ENCODE assay signal across 31 cellular contexts in the genomic region with DNA sequence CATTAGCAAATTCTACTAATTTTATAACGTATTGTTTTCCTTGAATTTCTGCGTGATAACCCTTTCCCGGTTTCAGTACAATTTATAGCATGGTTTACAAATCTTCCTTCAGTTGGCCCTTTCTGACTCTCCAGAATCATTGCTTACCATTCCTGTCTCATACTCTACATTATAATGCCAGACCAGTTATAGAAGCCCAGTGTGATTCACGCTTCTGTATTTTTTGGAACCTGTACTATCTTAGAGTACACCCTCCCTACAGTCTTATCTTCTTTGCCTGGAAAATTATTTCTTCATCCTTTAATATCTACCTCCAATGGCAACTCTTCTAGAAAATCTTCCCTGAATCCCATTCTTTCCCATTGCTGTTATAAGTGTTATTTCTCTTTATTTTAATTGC.
"Had no signal": no experiment of that assay in that cellular context is flagged by ENCODE, and none has a peak within 500 bp of the region (broad histone marks: within the 10 kb centered on the region; RNA-seq: fewer than 3 reads in every experiment).

No MANE protein-coding gene starts in this region.

- H3K4me3 ChIP-seq: body of pancreas, breast epithelium had no signal

- DNase-seq: activated CD4-positive, alpha-beta memory T cell treated with anti-CD3 and anti-CD28 coated beads for 36 hours; activated CD4-positive, alpha-beta T cell treated with anti-CD3 and anti-CD28 coated beads for 4 hours; activated CD4-positive, alpha-beta T cell treated with anti-CD3 and anti-CD28 coated beads, Interleukin-2, amount 10 ng/mL, durations not matched to agents 24 days and 14 days; activated CD4-positive, alpha-beta T cell treated with anti-CD3 and anti-CD28 coated beads, Interleukin-2, amount 50 U/mL, for 1 hour; activated CD4-positive, alpha-beta T cell treated with anti-CD3 and anti-CD28 coated beads, Interleukin-2, amount 50 U/mL, for 4 hours; activated CD4-positive, CD25-positive, alpha-beta regulatory T cell; activated CD8-positive, alpha-beta memory T cell treated with anti-CD3 and anti-CD28 coated beads for 24 hours; activated CD8-positive, alpha-beta memory T cell treated with anti-CD3 and anti-CD28 coated beads, Interleukin-2, amount 10 ng/mL, durations not matched to agents 7 days and 5 days; activated CD8-positive, alpha-beta memory T cell treated with anti-CD3 and anti-CD28 coated beads, Interleukin-2, amount 50 U/mL, for 48 hours; activated CD8-positive, alpha-beta T cell treated with anti-CD3 and anti-CD28 coated beads for 36 hours; activated effector memory CD4-positive, alpha-beta T cell treated with Interleukin-2 at 50 U/mL for 16 hours; activated gamma-delta T cell; activated naive CD4-positive, alpha-beta T cell treated with anti-CD3 and anti-CD28 coated beads, Interleukin-2, amount 10 ng/mL, durations not matched to agents 7 days and 5 days; activated naive CD4-positive, alpha-beta T cell treated with Interleukin-2 at 50 U/mL for 16 hours; activated naive CD8-positive, alpha-beta T cell treated with anti-CD3 and anti-CD28 coated beads, Interleukin-2, amount 10 ng/mL, durations not matched to agents 7 days and 5 days; activated naive CD8-positive, alpha-beta T cell treated with anti-CD3 and anti-CD28 coated beads, Interleukin-2, amount 50 U/mL, for 24 hours; activated T-cell treated with anti-CD3 and anti-CD28 coated beads, Interleukin-2, amount 50 U/mL, for 24 hours; activated T-cell treated with anti-CD3 and anti-CD28 coated beads, Interleukin-2, amount 50 U/mL, for 48 hours; amniotic stem cell; aorta; body of pancreas; brain microvascular endothelial cell; central memory CD4-positive, alpha-beta T cell; SW 1271; T-helper 1 cell; T-helper 2 cell; T-helper 9 cell; WERI-Rb-1 had no signal

- ATAC-seq: activated CD4-positive, CD25-positive, alpha-beta regulatory T cell treated with anti-CD3 and anti-CD28 coated beads, Interleukin-2, amount 50 U/mL, for 24 hours; activated CD8-positive, alpha-beta memory T cell treated with anti-CD3 and anti-CD28 coated beads, Interleukin-2, amount 10 ng/mL, durations not matched to agents 7 days and 5 days; activated CD8-positive, alpha-beta T cell treated with anti-CD3 and anti-CD28 coated beads for 36 hours; activated naive CD8-positive, alpha-beta T cell treated with anti-CD3 and anti-CD28 coated beads, Interleukin-2, amount 50 U/mL, for 24 hours; body of pancreas; WTC11 had no signal
